1 cellular context compared by ENCODE assay signal in the genomic region with DNA sequence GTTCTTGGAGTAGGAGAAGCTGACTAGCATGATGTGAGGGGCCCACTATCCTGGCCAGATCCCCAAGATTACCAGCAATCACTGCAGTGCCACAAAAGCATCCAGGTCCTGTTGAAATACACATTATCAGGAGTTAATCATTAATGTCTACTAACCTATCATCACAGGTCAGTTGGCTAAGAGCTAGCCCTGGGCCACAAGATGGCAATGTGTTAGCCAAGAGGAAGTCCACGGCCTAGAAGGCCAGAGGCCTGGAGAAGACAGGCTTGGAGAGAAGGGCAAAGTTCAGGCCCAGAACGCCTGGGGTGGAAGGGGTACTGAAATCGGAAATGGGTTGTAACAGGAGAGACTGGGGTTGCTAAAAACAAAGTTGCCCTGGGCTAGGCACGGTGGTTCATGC.
TF ChIP-seq lines count a peak whose summit lies in the region.

No MANE protein-coding gene starts in this region.

TF ChIP-seq in A549, 52 proteins besides CTCF, POLR2A, EP300 and RAD21:
- TF ChIP-seq, protein P1, sequence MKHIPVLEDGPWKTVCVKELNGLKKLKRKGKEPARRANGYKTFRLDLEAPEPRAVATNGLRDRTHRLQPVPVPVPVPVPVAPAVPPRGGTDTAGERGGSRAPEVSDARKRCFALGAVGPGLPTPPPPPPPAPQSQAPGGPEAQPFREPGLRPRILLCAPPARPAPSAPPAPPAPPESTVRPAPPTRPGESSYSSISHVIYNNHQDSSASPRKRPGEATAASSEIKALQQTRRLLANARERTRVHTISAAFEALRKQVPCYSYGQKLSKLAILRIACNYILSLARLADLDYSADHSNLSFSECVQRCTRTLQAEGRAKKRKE (CRISPR knock-in tag; IDR thresholded peaks at IDR 0.05; ENCODE audit: low read depth) = no peak
- TF ChIP-seq SMC3 (IDR thresholded peaks at IDR 0.05) = 0 out of 3 replicates have a peak, but pooled peaks have one; percentile 6
